Comparison of ENCODE assay signal across 8 cellular contexts in genomic region chrX:41265615-41266014, GRCh38.
DNase-seq lines count a peak whose midpoint lies in the region; ATAC-seq and TF ChIP-seq lines count a peak whose summit lies in the region.

No MANE protein-coding gene starts in this region.

- H3K27me3 ChIP-seq in GM23338 (ENCODE audit: insufficient read depth) = no peaks in the 10 kb centered on the region

- H3K36me3 ChIP-seq in GM23338 (ENCODE audit: insufficient read depth) = no peaks in the 10 kb centered on the region

- no peaks in the 10 kb centered on the region for H3K9me2 ChIP-seq in GM23338 (ENCODE audit: insufficient read depth)

- H3K27me3 Mint-ChIP-seq in GM23338 (ENCODE audit: insufficient read depth, low read depth, poor library complexity) = peaks cover 2% of the 10 kb centered on the region

- DNase-seq in H4 (ENCODE audit: low spot score) = peak; percentile 81
- peak; percentile 18 for DNase-seq in activated CD4-positive, alpha-beta T cell treated with anti-CD3 and anti-CD28 coated beads, Interleukin-2, amount 50 U/mL, for 1 hour
- peak; percentile 74 for DNase-seq in fibroblast of gingiva (ENCODE audit: low read depth)
- DNase-seq in stimulated activated CD4-positive, alpha-beta T cell treated with anti-CD3 and anti-CD28 coated beads, Interleukin-2, amount 100 ng/mL, for 4 hours (ENCODE audit: low read depth) = peak; percentile 46
- DNase-seq in NCI-H2171 treated with DMSO at 0.1 percent for 48 hours (lab: John Stamatoyannopoulos, UW) = no peak
- DNase-seq in GM23338 (ENCODE audit: low spot score) = no peak

- H3K36me3 Mint-ChIP-seq in GM23338 (ENCODE audit: low read depth) = no peaks in the 10 kb centered on the region

- no peak overlapping the region for H3K4me3 Mint-ChIP-seq in GM23338

- no peak overlapping the region for H2AFZ ChIP-seq in GM23338

- no peak overlapping the region for H3K27ac ChIP-seq in GM23338 (ENCODE audit: low read depth)

- no peak for TF ChIP-seq CTCF in GM23338 (conservative IDR thresholded peaks at IDR 0.05; ENCODE audit: low read depth in 2 of 2)

- H4K20me1 ChIP-seq in GM23338 (replicated peaks; ENCODE audit: insufficient read depth) = no peaks in the 10 kb centered on the region

- H3K4me1 ChIP-seq in GM23338 (ENCODE audit: insufficient read depth) = no peaks in the 10 kb centered on the region

- no peak overlapping the region for H3K4me3 ChIP-seq in GM23338

- ATAC-seq in GM19324 (IDR thresholded peaks at IDR 0.05; ENCODE audit: low FRiP score, unreplicated experiment) (no peak), HG03108 (IDR thresholded peaks at IDR 0.05; ENCODE audit: unreplicated experiment) (no peak), GM23338 (no peak)

- H3K9me3 Mint-ChIP-seq in GM23338 = no peaks in the 10 kb centered on the region; the same call in 1 of the 3 replicates

- no peak overlapping the region for H3K4me2 ChIP-seq in GM23338

- H3K27ac Mint-ChIP-seq in GM23338 = no peak overlapping the region

- no peaks in the 10 kb centered on the region for H3F3A ChIP-seq in GM23338 (replicated peaks; ENCODE audit: low read depth)

- no peaks in the 10 kb centered on the region for H3K79me2 ChIP-seq in GM23338 (replicated peaks; ENCODE audit: insufficient read depth)

- peaks cover 4% of the 10 kb centered on the region; the same call in 2 of the 3 replicates for H3K4me1 Mint-ChIP-seq in GM23338

TF ChIP-seq in GM23338, 12 proteins besides CTCF, POLR2A, EP300 and RAD21:
- no peak for TF ChIP-seq STAT1 (IDR thresholded peaks at IDR 0.05; ENCODE audit: unreplicated experiment)
- TF ChIP-seq ZNF462 (CRISPR knock-in tag; IDR thresholded peaks at IDR 0.05) = no peak
- TF ChIP-seq JUNB (IDR thresholded peaks at IDR 0.05; ENCODE audit: unreplicated experiment) = no peak
- TF ChIP-seq POLR2AphosphoS5 (IDR thresholded peaks at IDR 0.05; ENCODE audit: low read depth) = no peak
- TF ChIP-seq ZNF114 (CRISPR knock-in tag; IDR thresholded peaks at IDR 0.05) = no peak
- no peak for TF ChIP-seq REST (IDR thresholded peaks at IDR 0.05; ENCODE audit: unreplicated experiment)
- TF ChIP-seq EZH2 (IDR thresholded peaks at IDR 0.05; ENCODE audit: low read depth, unreplicated experiment) = no peak
- no peak for TF ChIP-seq EZH2phosphoT487 (IDR thresholded peaks at IDR 0.05; ENCODE audit: unreplicated experiment)
- no peak for TF ChIP-seq ETS1 (IDR thresholded peaks at IDR 0.05)
- TF ChIP-seq ZNF331 (CRISPR knock-in tag; IDR thresholded peaks at IDR 0.05; ENCODE audit: low read depth) = no peak
- TF ChIP-seq NANOG (IDR thresholded peaks at IDR 0.05; ENCODE audit: borderline replicate concordance) = no peak
- TF ChIP-seq CREB1 (CRISPR knock-in tag; IDR thresholded peaks at IDR 0.05; ENCODE audit: low read depth) = no peak

Comparison
In these comparisons a context has a peak if more than half of its experiments do, and no peak if none do; other contexts are left out.
1. DNase-seq: peak in H4 (single experiment), activated CD4-positive, alpha-beta T cell treated with anti-CD3 and anti-CD28 coated beads, Interleukin-2, amount 50 U/mL, for 1 hour (single experiment), fibroblast of gingiva (single experiment) and stimulated activated CD4-positive, alpha-beta T cell treated with anti-CD3 and anti-CD28 coated beads, Interleukin-2, amount 100 ng/mL, for 4 hours (single experiment); none in NCI-H2171 treated with DMSO at 0.1 percent for 48 hours (single experiment) and GM23338 (single experiment).